ENCODE assay signal across 8 cellular contexts in genomic region chr4:110631582-110632505, GRCh38. TPM values are rescaled to one million over a fixed set of nuclear protein-coding genes. Genes with fewer than 3 reads are reported as not detected.
DNase-seq lines count a peak whose midpoint lies in the region; ATAC-seq and TF ChIP-seq lines count a peak whose summit lies in the region.

No MANE protein-coding gene starts in this region.

- H3K4me1 ChIP-seq in skeletal muscle tissue (ENCODE audit: control insufficient read depth in 3 of 3, insufficient read depth in 3 of 3, low read length in 3 of 3) = peaks cover 6 to 26% (median 25%) of the 10 kb centered on the region in 3 donors

- H3K4me3 ChIP-seq in brain microvascular endothelial cell (ENCODE audit: low read depth, low read length) (peak overlapping the region; percentile 42), skeletal muscle tissue (ENCODE audit: low read length in 3 of 3) (peak overlapping the region; percentile 56 to 76 (median 59))

- ATAC-seq in GM19351 (IDR thresholded peaks at IDR 0.05; ENCODE audit: unreplicated experiment) (peak; percentile 95), HG03442 (IDR thresholded peaks at IDR 0.05; ENCODE audit: unreplicated experiment) (peak; percentile 98)

- H3K9me3 ChIP-seq in skeletal muscle tissue (ENCODE audit: control insufficient read depth in 3 of 3, low read length in 3 of 3) = peaks cover 0 to 2% (median 0%) of the 10 kb centered on the region in 3 donors

- peak overlapping the region; percentile 50 to 98 (median 68) for H3K9ac ChIP-seq in skeletal muscle tissue (ENCODE audit: low read depth in 1 of 3, low read length in 3 of 3)

- H3K27ac ChIP-seq in brain microvascular endothelial cell = no peak overlapping the region
- peak overlapping the region; percentile 85 for H3K27ac ChIP-seq in skeletal muscle tissue (ENCODE audit: low read depth, low read length)

- DNase-seq in DMS114 treated with DMSO at 0.1 percent for 48 hours (lab: John Stamatoyannopoulos, UW; ENCODE audit: unreplicated experiment) (peak; percentile 52), NOMO-1 treated with dmso at 0.1 percent for 144 hours (lab: John Stamatoyannopoulos, UW; ENCODE audit: unreplicated experiment) (peak; percentile 60), brain microvascular endothelial cell (peak; percentile 61), iPS-NIHi7 (ENCODE audit: extremely low spot score) (peak; percentile 71)
- DNase-seq in activated effector memory CD4-positive, alpha-beta T cell treated with anti-CD3 and anti-CD28 coated beads, Interleukin-2, amount 50 U/mL, for 16 hours = no peak

- no peaks in the 10 kb centered on the region for H3K36me3 ChIP-seq in brain microvascular endothelial cell (replicated peaks)
- peaks cover 0 to under 1% (median 0%) of the 10 kb centered on the region in 3 donors for H3K36me3 ChIP-seq in skeletal muscle tissue (ENCODE audit: control insufficient read depth in 3 of 3, insufficient read depth in 3 of 3, low read length in 3 of 3)

- H3K27me3 ChIP-seq in brain microvascular endothelial cell (replicated peaks) = peaks cover 92% of the 10 kb centered on the region
- peaks cover 15 to 65% (median 29%) of the 10 kb centered on the region in 3 donors for H3K27me3 ChIP-seq in skeletal muscle tissue (ENCODE audit: control insufficient read depth in 3 of 3, insufficient read depth in 3 of 3, low read length in 3 of 3)

- in situ Hi-C loops in brain microvascular endothelial cell (cut with HindIII; ENCODE audit: low pct_ligation_motif_present, low sequenced_read_pairs) = no loop called here

- TF ChIP-seq CTCF in brain microvascular endothelial cell (IDR thresholded peaks at IDR 0.05; ENCODE audit: low read depth, low read length, missing control alignments) = peak; percentile 86

RNA-seq across cellular contexts. Expression of gene PITX2, which starts 9.0 kb away (rescaled TPM):
- total RNA-seq in skeletal muscle tissue = 16.2 TPM
